In the genomic region with DNA sequence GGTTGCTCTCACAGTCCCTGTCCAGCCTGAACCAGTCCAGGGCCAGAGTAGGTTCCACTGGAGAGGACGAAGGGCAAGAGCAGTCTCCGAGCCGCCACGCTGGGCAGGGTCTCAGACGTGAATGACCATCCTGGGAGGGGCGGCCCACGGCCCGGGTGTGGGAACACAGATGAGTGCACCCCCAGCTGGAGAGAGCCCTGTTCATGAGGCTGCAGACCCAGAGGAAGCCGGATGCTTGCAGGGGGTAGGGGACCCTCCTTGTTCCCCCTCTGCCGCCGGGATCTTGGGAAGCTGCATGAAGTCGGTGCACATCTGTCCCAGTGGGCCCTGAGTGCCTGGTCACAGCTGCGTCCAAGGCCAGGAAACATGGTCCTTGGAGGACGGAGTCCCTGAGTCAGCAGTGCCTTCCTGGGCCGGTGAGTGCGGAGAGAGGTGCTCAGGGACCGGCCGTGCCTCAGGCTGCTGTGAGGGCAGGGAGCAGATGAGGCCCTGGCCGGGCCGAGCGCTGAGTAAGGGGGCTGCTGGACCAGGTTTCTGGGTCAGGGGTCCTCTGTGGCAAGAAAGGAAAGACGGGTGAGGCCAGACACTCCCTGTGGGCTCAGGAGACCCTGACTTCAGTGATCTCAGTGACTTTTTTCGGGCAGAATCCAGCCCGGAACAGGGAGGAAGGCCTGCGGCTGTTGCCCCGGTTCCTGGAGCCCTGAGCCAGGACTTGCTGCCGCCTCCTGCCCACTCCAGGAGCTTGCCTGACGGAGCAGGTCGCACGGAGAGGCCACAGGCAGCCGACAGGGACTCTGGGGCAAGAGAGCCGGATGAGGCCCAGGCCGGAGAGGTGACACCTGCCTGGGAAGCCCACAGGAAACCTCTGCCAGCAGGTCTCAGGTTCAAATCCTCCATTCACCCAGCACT, we compare ENCODE assay signal across 1 cellular context.
TF ChIP-seq lines count a peak whose summit lies in the region.

No MANE protein-coding gene starts in this region.

TF ChIP-seq in HepG2, 621 proteins besides CTCF, POLR2A, EP300 and RAD21 (continued from another document and continues in another):
- TF ChIP-seq, protein P1, sequence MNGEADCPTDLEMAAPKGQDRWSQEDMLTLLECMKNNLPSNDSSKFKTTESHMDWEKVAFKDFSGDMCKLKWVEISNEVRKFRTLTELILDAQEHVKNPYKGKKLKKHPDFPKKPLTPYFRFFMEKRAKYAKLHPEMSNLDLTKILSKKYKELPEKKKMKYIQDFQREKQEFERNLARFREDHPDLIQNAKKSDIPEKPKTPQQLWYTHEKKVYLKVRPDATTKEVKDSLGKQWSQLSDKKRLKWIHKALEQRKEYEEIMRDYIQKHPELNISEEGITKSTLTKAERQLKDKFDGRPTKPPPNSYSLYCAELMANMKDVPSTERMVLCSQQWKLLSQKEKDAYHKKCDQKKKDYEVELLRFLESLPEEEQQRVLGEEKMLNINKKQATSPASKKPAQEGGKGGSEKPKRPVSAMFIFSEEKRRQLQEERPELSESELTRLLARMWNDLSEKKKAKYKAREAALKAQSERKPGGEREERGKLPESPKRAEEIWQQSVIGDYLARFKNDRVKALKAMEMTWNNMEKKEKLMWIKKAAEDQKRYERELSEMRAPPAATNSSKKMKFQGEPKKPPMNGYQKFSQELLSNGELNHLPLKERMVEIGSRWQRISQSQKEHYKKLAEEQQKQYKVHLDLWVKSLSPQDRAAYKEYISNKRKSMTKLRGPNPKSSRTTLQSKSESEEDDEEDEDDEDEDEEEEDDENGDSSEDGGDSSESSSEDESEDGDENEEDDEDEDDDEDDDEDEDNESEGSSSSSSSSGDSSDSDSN (CRISPR knock-in tag; IDR thresholded peaks at IDR 0.05), result peak; percentile 92
- peak; percentile 39; the same call in 1 of the 2 replicates for TF ChIP-seq ZNF263 (CRISPR knock-in tag; IDR thresholded peaks at IDR 0.05)
- TF ChIP-seq, protein P2, sequence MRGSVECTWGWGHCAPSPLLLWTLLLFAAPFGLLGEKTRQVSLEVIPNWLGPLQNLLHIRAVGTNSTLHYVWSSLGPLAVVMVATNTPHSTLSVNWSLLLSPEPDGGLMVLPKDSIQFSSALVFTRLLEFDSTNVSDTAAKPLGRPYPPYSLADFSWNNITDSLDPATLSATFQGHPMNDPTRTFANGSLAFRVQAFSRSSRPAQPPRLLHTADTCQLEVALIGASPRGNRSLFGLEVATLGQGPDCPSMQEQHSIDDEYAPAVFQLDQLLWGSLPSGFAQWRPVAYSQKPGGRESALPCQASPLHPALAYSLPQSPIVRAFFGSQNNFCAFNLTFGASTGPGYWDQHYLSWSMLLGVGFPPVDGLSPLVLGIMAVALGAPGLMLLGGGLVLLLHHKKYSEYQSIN (CRISPR knock-in tag; IDR thresholded peaks at IDR 0.05; ENCODE audit: borderline replicate concordance), result no peak
- TF ChIP-seq SIX1 (CRISPR knock-in tag; IDR thresholded peaks at IDR 0.05; ENCODE audit: borderline replicate concordance), result no peak
- TF ChIP-seq ZSCAN25 (CRISPR knock-in tag; IDR thresholded peaks at IDR 0.05), result no peak
- TF ChIP-seq CREM (IDR thresholded peaks at IDR 0.05), result no peak
- TF ChIP-seq CREM (CRISPR knock-in tag; IDR thresholded peaks at IDR 0.05), result no peak
- TF ChIP-seq ZBTB1 (CRISPR knock-in tag; IDR thresholded peaks at IDR 0.05; ENCODE audit: borderline replicate concordance), result no peak
- peak; percentile 35; the same call in 1 of the 2 replicates for TF ChIP-seq ATF7-NPFF (CRISPR knock-in tag; IDR thresholded peaks at IDR 0.05; ENCODE audit: low read depth)
- no peak for TF ChIP-seq ZEB1 (IDR thresholded peaks at IDR 0.05; ENCODE audit: insufficient replicate concordance, low read depth)
- no peak for TF ChIP-seq SIX4 (CRISPR knock-in tag; IDR thresholded peaks at IDR 0.05)
- 0 out of 2 replicates have a peak, but pooled peaks have one; percentile 29 for TF ChIP-seq ZNF788 (CRISPR knock-in tag; IDR thresholded peaks at IDR 0.05; ENCODE audit: borderline replicate concordance)
- no peak for TF ChIP-seq ISL2 (CRISPR knock-in tag; IDR thresholded peaks at IDR 0.05)
- no peak for TF ChIP-seq GTF3A (CRISPR knock-in tag; conservative IDR thresholded peaks at IDR 0.05)
- no peak for TF ChIP-seq HDAC2 (CRISPR knock-in tag; IDR thresholded peaks at IDR 0.05)
- TF ChIP-seq, protein P3, sequence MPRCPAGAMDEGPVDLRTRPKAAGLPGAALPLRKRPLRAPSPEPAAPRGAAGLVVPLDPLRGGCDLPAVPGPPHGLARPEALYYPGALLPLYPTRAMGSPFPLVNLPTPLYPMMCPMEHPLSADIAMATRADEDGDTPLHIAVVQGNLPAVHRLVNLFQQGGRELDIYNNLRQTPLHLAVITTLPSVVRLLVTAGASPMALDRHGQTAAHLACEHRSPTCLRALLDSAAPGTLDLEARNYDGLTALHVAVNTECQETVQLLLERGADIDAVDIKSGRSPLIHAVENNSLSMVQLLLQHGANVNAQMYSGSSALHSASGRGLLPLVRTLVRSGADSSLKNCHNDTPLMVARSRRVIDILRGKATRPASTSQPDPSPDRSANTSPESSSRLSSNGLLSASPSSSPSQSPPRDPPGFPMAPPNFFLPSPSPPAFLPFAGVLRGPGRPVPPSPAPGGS (CRISPR knock-in tag; IDR thresholded peaks at IDR 0.05), result no peak
- no peak for TF ChIP-seq ZNF142 (CRISPR knock-in tag; IDR thresholded peaks at IDR 0.05)
- TF ChIP-seq MTF2 (CRISPR knock-in tag; IDR thresholded peaks at IDR 0.05; ENCODE audit: borderline replicate concordance), result peak; percentile 71; the same call in 1 of the 2 replicates
- peak; percentile 56; the same call in 1 of the 2 replicates for TF ChIP-seq NRL (CRISPR knock-in tag; IDR thresholded peaks at IDR 0.05; ENCODE audit: borderline replicate concordance)
- no peak for TF ChIP-seq SP140L (CRISPR knock-in tag; IDR thresholded peaks at IDR 0.05; ENCODE audit: borderline replicate concordance)
- TF ChIP-seq ZZZ3 (CRISPR knock-in tag; IDR thresholded peaks at IDR 0.05; ENCODE audit: borderline replicate concordance), result no peak
- TF ChIP-seq ZNF614 (CRISPR knock-in tag; IDR thresholded peaks at IDR 0.05; ENCODE audit: borderline replicate concordance), result 0 out of 2 replicates have a peak, but pooled peaks have one; percentile 15
- no peak for TF ChIP-seq MTA3 (CRISPR knock-in tag; IDR thresholded peaks at IDR 0.05)
- no peak for TF ChIP-seq CBX5 (CRISPR knock-in tag; IDR thresholded peaks at IDR 0.05; ENCODE audit: borderline replicate concordance)
- TF ChIP-seq ZC3H4 (CRISPR knock-in tag; IDR thresholded peaks at IDR 0.05; ENCODE audit: borderline replicate concordance), result no peak
- TF ChIP-seq SKI (IDR thresholded peaks at IDR 0.05; ENCODE audit: partially characterized antibody), result no peak
- peak; percentile 69 for TF ChIP-seq ZBTB38 (CRISPR knock-in tag; IDR thresholded peaks at IDR 0.05)
- TF ChIP-seq SMARCE1 (IDR thresholded peaks at IDR 0.05; ENCODE audit: borderline replicate concordance), result no peak
- no peak for TF ChIP-seq ZBTB40 (IDR thresholded peaks at IDR 0.05)
- peak; percentile 48; the same call in 1 of the 2 replicates for TF ChIP-seq ZBTB40 (CRISPR knock-in tag; IDR thresholded peaks at IDR 0.05)
- TF ChIP-seq HNRNPK (IDR thresholded peaks at IDR 0.05; ENCODE audit: low read depth, low read length, poor library complexity, severe bottlenecking), result no peak
- TF ChIP-seq KLF15 (CRISPR knock-in tag; IDR thresholded peaks at IDR 0.05; ENCODE audit: borderline replicate concordance), result no peak
